8 cellular contexts compared by ENCODE assay signal in genomic region chr13:106083620-106084350, GRCh38.
A peak's percentile ranks its signal among the peaks of the same experiment; 100 is the strongest.
DNase-seq lines count a peak whose midpoint lies in the region; ATAC-seq and TF ChIP-seq lines count a peak whose summit lies in the region.

No MANE protein-coding gene starts in this region.

- H3K4me1 ChIP-seq in neural progenitor cell: peaks cover 8% of the 10 kb centered on the region

- peak; percentile 85 for ATAC-seq in GM19023 (IDR thresholded peaks at IDR 0.05; ENCODE audit: unreplicated experiment)
- ATAC-seq in effector memory CD8-positive, alpha-beta T cell (replicated peaks): no peak

- no peaks in the 10 kb centered on the region for H3K27me3 ChIP-seq in neural progenitor cell

- H3K9me3 ChIP-seq in neural progenitor cell (ENCODE audit: low read depth): no peaks in the 10 kb centered on the region

- no peak overlapping the region for H3K4me2 ChIP-seq in neural progenitor cell

- H2AFZ ChIP-seq in neural progenitor cell (replicated peaks): no peak overlapping the region

- no peaks in the 10 kb centered on the region for H3F3A ChIP-seq in neural progenitor cell (ENCODE audit: low read depth)

- H3K27ac Mint-ChIP-seq in neural progenitor cell: no peak overlapping the region
- H3K27ac Mint-ChIP-seq in effector memory CD8-positive, alpha-beta T cell: no peak overlapping the region

- no peak overlapping the region for H3K4me3 Mint-ChIP-seq in neural progenitor cell
- no peak overlapping the region for H3K4me3 Mint-ChIP-seq in effector memory CD8-positive, alpha-beta T cell

- DNase-seq in AG20443 (ENCODE audit: low spot score): peak; percentile 56
- peak; percentile 15 to 20 for DNase-seq in Kasumi-1 (lab: John Stamatoyannopoulos, UW)
- DNase-seq in dermis blood vessel endothelial cell: peak; percentile 77
- peak; percentile 63 for DNase-seq in neural progenitor cell (ENCODE audit: low spot score)
- no peak for DNase-seq in T1000 (lab: John Stamatoyannopoulos, UW)
- no peak for DNase-seq in effector memory CD8-positive, alpha-beta T cell
- DNase-seq in NCI-H1048 (lab: John Stamatoyannopoulos, UW): no peak

- H3K27ac ChIP-seq in neural progenitor cell: no peak overlapping the region

- peak; percentile 75 for TF ChIP-seq CTCF in neural progenitor cell (IDR thresholded peaks at IDR 0.05)

- no peaks in the 10 kb centered on the region for H4K20me1 ChIP-seq in neural progenitor cell (ENCODE audit: low read depth)

- H3K27me3 Mint-ChIP-seq in neural progenitor cell (ENCODE audit: insufficient read depth, low read depth): peaks cover 2% of the 10 kb centered on the region
- H3K27me3 Mint-ChIP-seq in effector memory CD8-positive, alpha-beta T cell: no peaks in the 10 kb centered on the region

- H3K36me3 ChIP-seq in neural progenitor cell: no peaks in the 10 kb centered on the region

- H3K9me3 Mint-ChIP-seq in neural progenitor cell: peaks cover 20% of the 10 kb centered on the region
- peaks cover 0 to 3% of the 10 kb centered on the region in 2 donors for H3K9me3 Mint-ChIP-seq in effector memory CD8-positive, alpha-beta T cell

- no peak overlapping the region for H3K9ac ChIP-seq in neural progenitor cell

- H3K4me3 ChIP-seq in neural progenitor cell: no peak overlapping the region

- H3K4me1 Mint-ChIP-seq in neural progenitor cell: peaks cover 27% of the 10 kb centered on the region
- no peaks in the 10 kb centered on the region for H3K4me1 Mint-ChIP-seq in effector memory CD8-positive, alpha-beta T cell (ENCODE audit: low read depth in 2 of 2)

- no peaks in the 10 kb centered on the region for H3K79me2 ChIP-seq in neural progenitor cell (ENCODE audit: low read depth)

- peaks cover 8% of the 10 kb centered on the region for H3K36me3 Mint-ChIP-seq in neural progenitor cell
- no peaks in the 10 kb centered on the region for H3K36me3 Mint-ChIP-seq in effector memory CD8-positive, alpha-beta T cell (ENCODE audit: insufficient read depth)

Comparison
In these comparisons a context has a peak if more than half of its experiments do, and no peak if none do; other contexts are left out.
1. DNase-seq: peak in AG20443 (single experiment), Kasumi-1 (2 of 2), dermis blood vessel endothelial cell (single experiment) and neural progenitor cell (single experiment); none in T1000 (single experiment), effector memory CD8-positive, alpha-beta T cell (0 of 3) and NCI-H1048 (single experiment).